ENCODE assay signal across 8 cellular contexts in genomic region chr4:9152182-9153007, GRCh38. TPM values are rescaled to one million over a fixed set of nuclear protein-coding genes. Genes with fewer than 3 reads are reported as not detected.
DNase-seq lines count a peak whose midpoint lies in the region; ATAC-seq and TF ChIP-seq lines count a peak whose summit lies in the region.
"Not testable (repeated sequence)": the region's sequence is repeated elsewhere in the genome, so short reads cannot be mapped to it uniquely, and the experiment has no call there.

No MANE protein-coding gene starts in this region.

- peak; percentile 60 for DNase-seq in DMS 273 treated with DMSO at 0.1 percent for 48 hours (lab: John Stamatoyannopoulos, UW)
- peak; percentile 80 for DNase-seq in NCI-H226
- DNase-seq in activated CD4-positive, alpha-beta T cell treated with anti-CD3 and anti-CD28 coated beads for 24 hours (ENCODE audit: low read depth in 2 of 2) = peak; percentile 93 to 94
- peak; percentile 91 for DNase-seq in MCF 10A (ENCODE audit: unreplicated experiment)
- DNase-seq in left cardiac atrium = peak; percentile 99
- DNase-seq in non-pigmented ciliary epithelial cell (ENCODE audit: low read depth) = peak; percentile 82
- peak; percentile 92 to 95 for DNase-seq in stimulated activated CD8-positive, alpha-beta memory T cell treated with anti-CD3 and anti-CD28 coated beads, Interleukin-7, amount 100 ng/mL, for 48 hours (ENCODE audit: extremely low read depth in 1 of 2, low read depth in 1 of 2)

- peak; percentile 54 for ATAC-seq in HG02763 (IDR thresholded peaks at IDR 0.05; ENCODE audit: unreplicated experiment)
- ATAC-seq in left cardiac atrium = peak; percentile 93 to 99

- not testable (repeated sequence) for BruUV-seq in MCF 10A (replicated peaks; lab: Mats Ljungman, UMichigan)

- intact Hi-C loops in MCF 10A (cut with micrococcal nuclease) = loop anchor here (5.0 kb wide), 1 partner anchor 865 kb away; no protein-coding TSS in a partner anchor
- intact Hi-C loops in left cardiac atrium (cut with DNase I) = not testable (repeated sequence)

- not testable (repeated sequence) for H3K4me1 Mint-ChIP-seq in MCF 10A (ENCODE audit: insufficient read depth, unreplicated experiment)

- POLR2A ChIA-PET in MCF 10A (lab: Yijun Ruan, JAX) = not testable (repeated sequence)

- not testable (repeated sequence) for H3K9me3 Mint-ChIP-seq in MCF 10A (ENCODE audit: unreplicated experiment)

- H3K27me3 Mint-ChIP-seq in MCF 10A (ENCODE audit: insufficient read depth, unreplicated experiment) = not testable (repeated sequence)

- peak overlapping the region; percentile 89 for H3K27ac Mint-ChIP-seq in MCF 10A (ENCODE audit: low read depth, unreplicated experiment)

- H3K36me3 Mint-ChIP-seq in MCF 10A (ENCODE audit: insufficient read depth, unreplicated experiment) = not testable (repeated sequence)

- H3K4me3 Mint-ChIP-seq in MCF 10A (ENCODE audit: unreplicated experiment) = peak overlapping the region; percentile 72

- CTCF ChIA-PET in MCF 10A (lab: Yijun Ruan, JAX) = not testable (repeated sequence)

- TF ChIP-seq CTCF in MCF 10A (IDR thresholded peaks at IDR 0.05; ENCODE audit: unreplicated experiment) = not testable (repeated sequence)

RNA-seq across cellular contexts. Expression of gene FAM90A26, which starts 17.8 kb away (rescaled TPM):
- total RNA-seq in MCF 10A (2022) (not detected in 2 replicates), left cardiac atrium (not detected)

RNA-seq across cellular contexts. Expression of gene USP17L10, which starts 58.1 kb away (rescaled TPM):
- total RNA-seq in MCF 10A (2022) (not detected in 2 replicates), left cardiac atrium (not detected)

Comparison
In these comparisons a context has a peak if more than half of its experiments do, and no peak if none do; other contexts are left out.
1. Peak in every context shown above with its lines: DNase-seq and ATAC-seq.